Comparison of ENCODE assay signal across 1 cellular context in genomic region chr1:156925154-156926010, GRCh38.
TF ChIP-seq lines count a peak whose summit lies in the region.

No MANE protein-coding gene starts in this region.

TF ChIP-seq in WTC11, 78 proteins besides CTCF, POLR2A, EP300 and RAD21 (continued from another document):
- no peak for TF ChIP-seq HMGXB4 (CRISPR knock-in tag; IDR thresholded peaks at IDR 0.05)
TF ChIP-seq in WTC11: peak in this region for 0.
